In the genomic region with DNA sequence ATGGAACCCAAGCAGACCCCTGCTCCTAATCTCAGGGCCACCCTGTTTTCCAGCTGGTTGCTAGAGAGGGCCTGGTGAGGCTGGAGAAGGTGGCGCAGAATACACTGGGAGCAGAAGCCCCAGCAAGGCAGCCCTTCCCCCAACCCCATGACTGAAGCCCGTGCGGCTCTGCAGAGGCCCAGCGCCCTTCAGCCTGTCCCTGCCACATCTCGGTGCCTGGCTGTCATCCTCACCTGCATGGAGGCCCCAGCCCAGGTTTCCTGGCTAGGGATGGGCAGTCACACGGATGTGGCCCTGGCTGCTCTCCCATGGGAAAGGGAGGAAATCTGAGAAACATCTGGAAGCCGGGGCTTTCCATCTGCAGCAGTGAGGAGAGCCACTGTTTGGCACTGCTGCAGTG, we compare ENCODE assay signal across 9 cellular contexts. TPM values are rescaled to one million over a fixed set of nuclear protein-coding genes. Genes with fewer than 3 reads are reported as not detected.
"Had no signal": no experiment of that assay in that cellular context is flagged by ENCODE, and none has a peak within 500 bp of the region (broad histone marks: within the 10 kb centered on the region; RNA-seq: fewer than 3 reads in every experiment).

No MANE protein-coding gene starts in this region.

- H3K4me3 Mint-ChIP-seq: H9 had no signal

- H3K9ac ChIP-seq: GM23248, KMS-11 had no signal

- H3K4me2 ChIP-seq: KMS-11 had no signal

- H3K4me3 ChIP-seq: GM23248 had no signal

- H3K4me1 Mint-ChIP-seq: IgD-negative memory B cell had no signal

- DNase-seq: GM23248, GOT3, H9, HCEC 1CT, KBM-7 had no signal

- H3K9me3 Mint-ChIP-seq: H9, IgD-negative memory B cell had no signal

- FAIRE-seq: H54 had no signal

- H3K27ac Mint-ChIP-seq: H9, IgD-negative memory B cell had no signal

- H2AFZ ChIP-seq: GM23248 had no signal

- H3K27me3 Mint-ChIP-seq: IgD-negative memory B cell had no signal

- H3K27ac ChIP-seq: GM23248, KMS-11 had no signal

RNA-seq across cellular contexts. Expression of a gene that starts 26.1 kb away (rescaled TPM):
- total RNA-seq: HT-29 had no signal
- polyA plus RNA-seq: IgD-negative memory B cell had no signal
